In the genomic region with DNA sequence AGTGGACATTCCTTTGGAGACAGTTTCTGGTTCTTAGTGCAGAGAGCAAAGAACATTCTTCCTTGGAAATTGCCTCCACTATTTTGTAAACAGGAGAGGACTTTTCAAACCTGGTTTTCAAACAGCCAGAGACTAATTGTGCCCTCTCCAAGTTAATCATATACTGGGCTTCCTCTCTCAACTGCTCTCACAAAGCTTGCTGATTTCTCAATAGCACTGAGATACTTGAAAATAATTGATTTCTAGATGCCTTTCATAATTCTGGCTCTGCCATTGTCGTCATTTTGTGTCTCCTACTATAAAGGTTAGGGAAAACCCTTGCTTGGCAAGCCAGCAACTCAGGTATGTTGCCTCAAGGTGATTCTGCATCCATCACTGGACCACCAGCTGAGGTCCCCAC, we compare ENCODE assay signal across 17 cellular contexts. TPM values are rescaled to one million over a fixed set of nuclear protein-coding genes. Genes with fewer than 3 reads are reported as not detected.
"Had no signal": no experiment of that assay in that cellular context is flagged by ENCODE, and none has a peak within 500 bp of the region (broad histone marks: within the 10 kb centered on the region; RNA-seq: fewer than 3 reads in every experiment).

No MANE protein-coding gene starts in this region.

- H3K4me1 ChIP-seq: transverse colon had no signal

- ATAC-seq: foreskin keratinocyte; left cardiac atrium; naive thymus-derived CD8-positive, alpha-beta T cell had no signal

- H3K36me3 ChIP-seq: transverse colon had no signal

- H3K4me3 ChIP-seq: transverse colon had no signal

- H3K27me3 ChIP-seq: foreskin keratinocyte had no signal

- H3K9me3 ChIP-seq: transverse colon had no signal

- DNase-seq: activated CD4-positive, alpha-beta T cell treated with anti-CD3 and anti-CD28 coated beads for 1 hour; activated CD4-positive, alpha-beta T cell treated with anti-CD3 and anti-CD28 coated beads, Interleukin-2, amount 50 U/mL, for 4 hours; activated naive CD4-positive, alpha-beta T cell; activated naive CD8-positive, alpha-beta T cell treated with anti-CD3 and anti-CD28 coated beads, Interleukin-2, amount 10 ng/mL, durations not matched to agents 7 days and 5 days; activated T-cell treated with anti-CD3 and anti-CD28 coated beads for 4 hours; anterior cingulate cortex; cerebellar nuclear complex; effector memory CD4-positive, alpha-beta T cell; foreskin keratinocyte; left cardiac atrium; naive thymus-derived CD8-positive, alpha-beta T cell; posterior cingulate gyrus; stimulated activated CD4-positive, alpha-beta T cell treated with anti-CD3 and anti-CD28 coated beads, Interleukin-4, amount 100 ng/mL, for 1 hour; stimulated activated naive CD4-positive, alpha-beta T cell treated with Interleukin-2 at 50 U/mL for 16 hours; substantia nigra; transverse colon had no signal

- H3K27ac ChIP-seq: foreskin keratinocyte, transverse colon, VCaP had no signal

RNA-seq across cellular contexts. Expression of gene KCNJ15, which starts 56.0 kb away (rescaled TPM):
- total RNA-seq: activated naive CD8-positive, alpha-beta T cell treated with anti-CD3 and anti-CD28 coated beads, Interleukin-2, amount 10 ng/mL, durations not matched to agents 7 days and 5 days; naive thymus-derived CD8-positive, alpha-beta T cell had no signal
